In the genomic region with DNA sequence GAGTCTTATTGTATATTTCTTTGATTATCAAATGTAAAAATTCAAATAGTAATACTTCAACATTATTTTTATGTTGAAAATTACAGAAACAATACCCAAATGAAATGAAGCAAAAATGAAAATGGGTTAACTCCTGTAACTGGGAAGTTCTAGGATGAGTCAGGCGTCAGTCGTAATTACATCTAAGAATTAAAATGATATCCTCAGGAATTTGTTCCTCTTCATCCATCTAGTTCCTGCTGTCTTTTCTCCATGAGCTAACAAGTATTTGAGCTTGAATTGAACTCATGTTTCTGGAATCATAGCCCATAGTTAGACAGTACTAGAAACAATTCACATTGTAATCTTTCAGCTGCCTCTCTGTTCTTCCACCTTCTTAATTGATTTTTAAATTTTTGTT, we compare ENCODE assay signal across 7 cellular contexts.
"Had no signal": no experiment of that assay in that cellular context is flagged by ENCODE, and none has a peak within 500 bp of the region (broad histone marks: within the 10 kb centered on the region; RNA-seq: fewer than 3 reads in every experiment).

No MANE protein-coding gene starts in this region.

- H3K4me3 ChIP-seq: GM23338 had no signal

- FAIRE-seq: H1, HepG2 had no signal

- DNase-seq: H9, HCEC 1CT, KBM-7 had no signal

- ATAC-seq: GM23338, HepG2 had no signal

- H3K27ac ChIP-seq: HL-60 had no signal

- H3K4me2 ChIP-seq: GM23338 had no signal

- H2AFZ ChIP-seq: GM23338 had no signal
